In genomic region chr17:44115585-44116415, GRCh38 we compare ENCODE assay signal across 8 cellular contexts. TPM values are rescaled to one million over a fixed set of nuclear protein-coding genes. Genes with fewer than 3 reads are reported as not detected.
A peak's percentile ranks its signal among the peaks of the same experiment; 100 is the strongest.
DNase-seq lines count a peak whose midpoint lies in the region; ATAC-seq and TF ChIP-seq lines count a peak whose summit lies in the region.

No MANE protein-coding gene starts in this region.

- H3K4me2 ChIP-seq in OCI-LY3 (ENCODE audit: low read length) = no peak overlapping the region

- H3K36me3 ChIP-seq in OCI-LY3 (replicated peaks; ENCODE audit: low read depth, low read length) (no peaks in the 10 kb centered on the region), colonic mucosa (no peaks in the 10 kb centered on the region)

- H3K27me3 ChIP-seq in OCI-LY3 (ENCODE audit: low read depth, low read length) (no peaks in the 10 kb centered on the region), colonic mucosa (no peaks in the 10 kb centered on the region)

- H2AFZ ChIP-seq in OCI-LY3 (ENCODE audit: low read depth, low read length) = no peak overlapping the region

- H3K4me3 ChIP-seq in OCI-LY3 (ENCODE audit: low read length) (no peak overlapping the region), colonic mucosa (no peak overlapping the region)

- DNase-seq in SHP77 (lab: John Stamatoyannopoulos, UW) = peak; percentile 30 to 46
- no peak for DNase-seq in SHP77 treated with DMSO at 0.1 percent for 48 hours (lab: John Stamatoyannopoulos, UW)
- DNase-seq in colonic mucosa = no peak
- no peak for DNase-seq in omental fat pad (ENCODE audit: low spot score)
- DNase-seq in DMS79 (lab: John Stamatoyannopoulos, UW) = no peak
- no peak for DNase-seq in NCI-H2171 treated with DMSO at 0.1 percent for 48 hours (lab: John Stamatoyannopoulos, UW)

- peak; percentile 61 for TF ChIP-seq CTCF in OCI-LY3 (IDR thresholded peaks at IDR 0.05; ENCODE audit: low read depth, low read length)
- peak; percentile 53 for TF ChIP-seq CTCF in colonic mucosa (IDR thresholded peaks at IDR 0.05)
- TF ChIP-seq CTCF in omental fat pad (IDR thresholded peaks at IDR 0.05) = peak in 1 of 3 donors; percentile 44

- H3K9ac ChIP-seq in OCI-LY3 (ENCODE audit: low read length) (no peak overlapping the region), colonic mucosa (ENCODE audit: low read depth in 2 of 2, low read length in 2 of 2) (no peak overlapping the region)

- H3K9me3 ChIP-seq in OCI-LY3 (ENCODE audit: insufficient read depth, low read length) = no peaks in the 10 kb centered on the region
- no peaks in the 10 kb centered on the region for H3K9me3 ChIP-seq in colonic mucosa

- intact Hi-C loops in colonic mucosa (cut with DNase I) = no loop called here

- no peaks in the 10 kb centered on the region for H3K79me2 ChIP-seq in OCI-LY3 (ENCODE audit: low read length)

- ATAC-seq in omental fat pad (ENCODE audit: low FRiP score) (peak; percentile 21), HG02885 (IDR thresholded peaks at IDR 0.05; ENCODE audit: poor library complexity, unreplicated experiment) (no peak)

- H3K27ac ChIP-seq in OCI-LY3 (ENCODE audit: low read length) = no peak overlapping the region
- no peak overlapping the region for H3K27ac ChIP-seq in colonic mucosa

- peaks cover 9% of the 10 kb centered on the region; the same call in 1 of the 2 replicates for H4K20me1 ChIP-seq in OCI-LY3 (ENCODE audit: insufficient read depth, low read length)

- peaks cover 13% of the 10 kb centered on the region for H3K4me1 ChIP-seq in OCI-LY3 (ENCODE audit: low read length)
- peaks cover 13% of the 10 kb centered on the region for H3K4me1 ChIP-seq in colonic mucosa

RNA-seq across cellular contexts. Expression of gene HDAC5, which starts 7.6 kb away (rescaled TPM):
- total RNA-seq in colonic mucosa (10 to 100 TPM; 19.0 to 26.6 TPM), omental fat pad (10 to 100 TPM; 52.5 to 91.9 (median 62.4) TPM)

RNA-seq across cellular contexts. Expression of gene HROB, which starts 25.9 kb away (rescaled TPM):
- total RNA-seq in colonic mucosa (10 to 100 TPM in 1 of 2 donors, 1 to 10 TPM in 1; 2.7 to 11.5 TPM), omental fat pad (1 to 10 TPM; 1.0 to 5.2 (median 1.5) TPM)

RNA-seq across cellular contexts. Expression of gene G6PC3, which starts 45.3 kb away (rescaled TPM):
- total RNA-seq in colonic mucosa = 10 to 100 TPM; 28.3 to 44.7 TPM
- total RNA-seq in omental fat pad = 10 to 100 TPM; 30.1 to 58.3 (median 39.0) TPM

RNA-seq across cellular contexts. Expression of gene LSM12, which starts 49.3 kb away (rescaled TPM):
- total RNA-seq in colonic mucosa = 10 to 100 TPM; 60.9 to 74.3 TPM
- 10 to 100 TPM; 24.6 to 52.9 (median 47.4) TPM for total RNA-seq in omental fat pad

RNA-seq across cellular contexts. Expression of gene ASB16, which starts 54.7 kb away (rescaled TPM):
- total RNA-seq in colonic mucosa (under 1 TPM in 1 of 2 donors, not detected in 1; 0.32 TPM), omental fat pad (under 1 TPM in 1 of 4 donors, not detected in 3; 0.19 TPM)

Comparison
In these comparisons a context has a peak if more than half of its experiments do, and no peak if none do; other contexts are left out.
1. DNase-seq: peak in SHP77 (2 of 2); none in SHP77 treated with DMSO at 0.1 percent for 48 hours (single experiment), colonic mucosa (single experiment), omental fat pad (single experiment), DMS79 (single experiment) and NCI-H2171 treated with DMSO at 0.1 percent for 48 hours (single experiment).